ENCODE assay signal across 7 cellular contexts in genomic region chr4:52982246-52982950, GRCh38.
DNase-seq lines count a peak whose midpoint lies in the region; ATAC-seq and TF ChIP-seq lines count a peak whose summit lies in the region.

No MANE protein-coding gene starts in this region.

- H3K4me3 Mint-ChIP-seq in type B pancreatic cell: no peak overlapping the region

- TF ChIP-seq CTCF in GM13976 (IDR thresholded peaks at IDR 0.05; ENCODE audit: borderline replicate concordance, control extremely low read depth, extremely low read depth, insufficient read depth, missing control alignments): peak; percentile 15
- peak; percentile 87 for TF ChIP-seq CTCF in type B pancreatic cell (conservative IDR thresholded peaks at IDR 0.05)

- H3K36me3 Mint-ChIP-seq in type B pancreatic cell: no peaks in the 10 kb centered on the region

- DNase-seq in GM13976 (ENCODE audit: low spot score): no peak
- DNase-seq in NCI-H1930 (lab: John Stamatoyannopoulos, UW): peak; percentile 15 to 32
- peak; percentile 13 for DNase-seq in amniotic stem cell (lab: John Stamatoyannopoulos, UW)
- DNase-seq in iPS DF 4.7 (ENCODE audit: extremely low read depth, low spot score): peak; percentile 28
- no peak for DNase-seq in type B pancreatic cell (ENCODE audit: extremely low spot score, unreplicated experiment)
- no peak for DNase-seq in activated T-cell treated with anti-CD3 and anti-CD28 coated beads, Interleukin-2, amount 50 U/mL, for 48 hours

- ATAC-seq in HG02885 (IDR thresholded peaks at IDR 0.05; ENCODE audit: poor library complexity, unreplicated experiment): no peak

- no peaks in the 10 kb centered on the region for H3K9me3 Mint-ChIP-seq in type B pancreatic cell

- in situ Hi-C loops in GM13976 (cut with MboI; ENCODE audit: low sequenced_read_pairs, unreplicated experiment): loop anchor here (10.0 to 25.0 kb wide), 3 partner anchors 320 to 608 kb away; partner anchors contain the start of gene USP46

- peaks cover 60% of the 10 kb centered on the region for H3K4me1 Mint-ChIP-seq in type B pancreatic cell (ENCODE audit: unreplicated experiment)

- H3K27ac Mint-ChIP-seq in type B pancreatic cell: no peak overlapping the region

- no peaks in the 10 kb centered on the region for H3K27me3 Mint-ChIP-seq in type B pancreatic cell

Comparison
In these comparisons a context has a peak if more than half of its experiments do, and no peak if none do; other contexts are left out.
1. DNase-seq: peak in NCI-H1930 (2 of 2), amniotic stem cell (single experiment) and iPS DF 4.7 (single experiment); none in GM13976 (single experiment), type B pancreatic cell (single experiment) and activated T-cell treated with anti-CD3 and anti-CD28 coated beads, Interleukin-2, amount 50 U/mL, for 48 hours (0 of 2).